ENCODE assay signal across 12 cellular contexts in the genomic region with DNA sequence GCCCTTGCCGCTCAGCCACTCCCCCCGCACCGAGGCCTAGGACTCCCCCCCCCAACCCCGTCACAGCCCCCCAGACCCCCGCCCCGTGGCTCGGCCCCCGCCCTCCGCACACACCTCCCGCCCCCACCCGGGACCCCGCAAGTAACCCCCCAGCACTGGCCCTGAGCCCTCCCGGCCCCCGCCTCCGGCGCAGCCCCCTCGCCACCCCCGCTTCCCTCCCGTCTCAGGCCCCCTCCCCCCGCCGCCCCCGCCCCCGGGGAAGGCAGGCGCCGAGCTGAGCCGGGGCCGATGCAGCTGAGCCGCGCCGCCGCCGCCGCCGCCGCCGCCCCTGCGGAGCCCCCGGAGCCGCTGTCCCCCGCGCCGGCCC. TPM values are rescaled to one million over a fixed set of nuclear protein-coding genes. Genes with fewer than 3 reads are reported as not detected.
DNase-seq lines count a peak whose midpoint lies in the region; ATAC-seq and TF ChIP-seq lines count a peak whose summit lies in the region.
"Had no signal": no experiment of that assay in that cellular context is flagged by ENCODE, and none has a peak within 500 bp of the region (broad histone marks: within the 10 kb centered on the region; RNA-seq: fewer than 3 reads in every experiment).

No MANE protein-coding gene starts in this region.

- H3K4me3 Mint-ChIP-seq in progenitor cell of endocrine pancreas (ENCODE audit: low read depth) = peak overlapping the region; percentile 40

- no peak for TF ChIP-seq POLR2A in HCT116 (IDR thresholded peaks at IDR 0.05; ENCODE audit: borderline replicate concordance, extremely low read depth, insufficient read depth, insufficient read length)
- TF ChIP-seq POLR2A in esophagus squamous epithelium (IDR thresholded peaks at IDR 0.05) = no peak

- peaks cover 5% of the 10 kb centered on the region; the same call in 1 of the 2 replicates for H3K79me2 ChIP-seq in HCT116 (ENCODE audit: insufficient read depth, low read length)

- H3K9me3 ChIP-seq in BLaER1 (peaks cover 11% of the 10 kb centered on the region), HCT116 (ENCODE audit: control insufficient read depth in 1 of 2, insufficient read depth in 1 of 2, low read depth in 1 of 2, low read length in 2 of 2) (no peaks in the 10 kb centered on the region), esophagus squamous epithelium (no peaks in the 10 kb centered on the region)
- H3K9me3 ChIP-seq: uterus had no signal

- WGBS in esophagus squamous epithelium, 2 donors = 0% methylated on average over 2 of the region's 42 CpGs; no CpG with 5 or more reads in 1 of the 2 donors

- CTCF ChIA-PET in HCT116 (lab: Charles Lee) = no interaction called here

- no peak overlapping the region for H3K27ac Mint-ChIP-seq in progenitor cell of endocrine pancreas
- H3K27ac Mint-ChIP-seq: activated CD4-positive, alpha-beta memory T cell treated with anti-CD3 and anti-CD28 coated beads for 36 hours had no signal

- ATAC-seq in HCT116 (peak; percentile 4; the same call in 1 of the 2 replicates), HG02970 (IDR thresholded peaks at IDR 0.05; ENCODE audit: low FRiP score, unreplicated experiment) (no peak), GM21447 (IDR thresholded peaks at IDR 0.05; ENCODE audit: unreplicated experiment) (no peak)

- BruUV-seq in HCT116 (replicated peaks; lab: Mats Ljungman, UMichigan) = no TSS peak

- peaks cover 36% of the 10 kb centered on the region for H3K36me3 ChIP-seq in BLaER1
- H3K36me3 ChIP-seq in HCT116 (ENCODE audit: control insufficient read depth in 1 of 2, insufficient read depth in 2 of 2, low read length in 2 of 2) = no peaks in the 10 kb centered on the region
- H3K36me3 ChIP-seq in esophagus squamous epithelium = peaks cover 0 to 5% (median 0%) of the 10 kb centered on the region in 3 donors
- H3K36me3 ChIP-seq: uterus had no signal

- POLR2A ChIA-PET in HCT116 (lab: Charles Lee) = no interaction called here

- H3K9ac ChIP-seq in BLaER1 (peak overlapping the region; percentile 89), HCT116 (ENCODE audit: low read length) (no peak overlapping the region)

- no peak for TF ChIP-seq RAD21 in HCT116 (IDR thresholded peaks at IDR 0.05; ENCODE audit: low read depth)

- no peaks in the 10 kb centered on the region for H3K9me3 Mint-ChIP-seq in progenitor cell of endocrine pancreas (ENCODE audit: low read depth)
- H3K9me3 Mint-ChIP-seq: activated CD4-positive, alpha-beta memory T cell treated with anti-CD3 and anti-CD28 coated beads for 36 hours had no signal

- no peaks in the 10 kb centered on the region for H3K9me2 ChIP-seq in HCT116 (ENCODE audit: insufficient read depth)

- no peak overlapping the region for H2AFZ ChIP-seq in HCT116 (ENCODE audit: low read depth, low read length, poor library complexity, severe bottlenecking)

- intact Hi-C loops in HCT116 (cut with micrococcal nuclease) = no loop called here
- intact Hi-C loops in esophagus squamous epithelium (cut with DNase I) = no loop called here

- peaks cover 44% of the 10 kb centered on the region for H4K20me1 ChIP-seq in BLaER1
- H4K20me1 ChIP-seq in HCT116 (ENCODE audit: insufficient read depth) = no peaks in the 10 kb centered on the region

- no peaks in the 10 kb centered on the region for H3K4me1 Mint-ChIP-seq in progenitor cell of endocrine pancreas (ENCODE audit: low read depth)

- H3K36me3 Mint-ChIP-seq in progenitor cell of endocrine pancreas (ENCODE audit: insufficient read depth) = peaks cover 2% of the 10 kb centered on the region
- H3K36me3 Mint-ChIP-seq: activated CD4-positive, alpha-beta memory T cell treated with anti-CD3 and anti-CD28 coated beads for 36 hours had no signal

- TF ChIP-seq CTCF in HCT116 (IDR thresholded peaks at IDR 0.05 in 2 of 3, conservative IDR thresholded peaks at IDR 0.05 in 1 of 3; ENCODE audit: borderline replicate concordance in 1 of 3, insufficient read depth in 1 of 3, low read depth in 2 of 3, low read length in 2 of 3) (no peak), esophagus squamous epithelium (IDR thresholded peaks at IDR 0.05) (no peak), progenitor cell of endocrine pancreas (IDR thresholded peaks at IDR 0.05; ENCODE audit: unreplicated experiment) (no peak)

- H3K4me3 ChIP-seq in BLaER1 (peak overlapping the region; percentile 89), HCT116 (replicated peaks in 1 of 2; ENCODE audit: low read depth in 1 of 2, low read length in 2 of 2) (peak overlapping the region in 1 of 2 experiments; percentile 9; a peak in 2 of 4 replicates), esophagus squamous epithelium (peak overlapping the region; percentile 32 to 70 (median 54))

- H3K27me3 ChIP-seq in BLaER1 (no peaks in the 10 kb centered on the region), HCT116 (ENCODE audit: insufficient read depth, low read length) (no peaks in the 10 kb centered on the region), esophagus squamous epithelium (peaks cover 0 to 54% (median 8%) of the 10 kb centered on the region in 4 donors)

- DNase-seq in HCT116 (ENCODE audit: low read depth, low spot score) (no peak), esophagus squamous epithelium (lab: John Stamatoyannopoulos, UW) (no peak), progenitor cell of endocrine pancreas (ENCODE audit: low spot score, unreplicated experiment) (no peak), NCI-H1105 (lab: John Stamatoyannopoulos, UW) (no peak), KG1 (lab: John Stamatoyannopoulos, UW) (no peak)
- DNase-seq: activated CD4-positive, alpha-beta memory T cell treated with anti-CD3 and anti-CD28 coated beads for 36 hours; amniotic stem cell; GOT3; uterus had no signal

- H3K27me3 Mint-ChIP-seq in progenitor cell of endocrine pancreas = peaks cover 49% of the 10 kb centered on the region

- peak overlapping the region; percentile 96; the same call in 1 of the 2 replicates for H3K4me2 ChIP-seq in BLaER1
- no peak overlapping the region for H3K4me2 ChIP-seq in HCT116 (ENCODE audit: low read length)

- RAD21 ChIA-PET in HCT116 (lab: Charles Lee; ENCODE audit: low non-redundant PET in 1 of 2, low total read pairs in 2 of 2, uncharacterized antibody in 2 of 2, unreplicated experiment in 2 of 2) = no interaction called here

- H3K27ac ChIP-seq in BLaER1 (peak overlapping the region; percentile 94), HCT116 (ENCODE audit: low read depth, low read length) (no peak overlapping the region), esophagus squamous epithelium (peak overlapping the region; percentile 52 to 87 (median 69))

- H3K4me1 ChIP-seq in BLaER1 (peaks cover 47% of the 10 kb centered on the region), HCT116 (ENCODE audit: control insufficient read depth in 1 of 2, insufficient read depth in 2 of 2, low read length in 2 of 2) (peaks cover 0 to 25% of the 10 kb centered on the region in 2 experiments; a peak in 3 of 4 replicates), esophagus squamous epithelium (peaks cover 15 to 55% (median 18%) of the 10 kb centered on the region in 3 donors)

TF ChIP-seq in HCT116, 20 proteins besides CTCF, POLR2A, EP300 and RAD21:
- TF ChIP-seq YY1 (IDR thresholded peaks at IDR 0.05; ENCODE audit: extremely low read depth, insufficient replicate concordance, low read depth, low read length) = no peak
- no peak for TF ChIP-seq CEBPB (IDR thresholded peaks at IDR 0.05; ENCODE audit: low read depth)

RNA-seq across cellular contexts. Expression of gene SHANK3, which starts 1.5 kb away (rescaled TPM):
- 16.0 TPM for total RNA-seq in HCT116 (2021; ENCODE audit: unreplicated experiment)
- polyA plus RNA-seq in HCT116 (2012) = 7.2 and 7.3 TPM in 2 replicates
- 1 to 10 TPM; 3.7 to 5.9 (median 4.5) TPM for total RNA-seq in esophagus squamous epithelium
- 6.9 and 7.5 TPM in 2 replicates for total RNA-seq in progenitor cell of endocrine pancreas

RNA-seq across cellular contexts. Expression of gene ARSA, which starts 46.2 kb away (rescaled TPM):
- 16.4 TPM for total RNA-seq in HCT116 (2021; ENCODE audit: unreplicated experiment)
- polyA plus RNA-seq in HCT116 (2012) = 8.0 and 10.3 TPM in 2 replicates
- total RNA-seq in esophagus squamous epithelium = 10 to 100 TPM; 18.7 to 47.0 (median 28.6) TPM
- total RNA-seq in progenitor cell of endocrine pancreas = 36.2 and 37.1 TPM in 2 replicates
